In genomic region chr9:37715260-37715659, GRCh38 we compare ENCODE assay signal across 16 cellular contexts.
"Had no signal": no experiment of that assay in that cellular context is flagged by ENCODE, and none has a peak within 500 bp of the region (broad histone marks: within the 10 kb centered on the region; RNA-seq: fewer than 3 reads in every experiment).

No MANE protein-coding gene starts in this region.

- H3K27ac ChIP-seq: gastroesophageal sphincter, sigmoid colon, skin epidermis had no signal

- ATAC-seq: esophagus mucosa; gastroesophageal sphincter; left cardiac atrium; mucosa of descending colon; naive thymus-derived CD8-positive, alpha-beta T cell had no signal

- DNase-seq: effector memory CD4-positive, alpha-beta T cell; glutamatergic neuron; islet precursor cell; left cardiac atrium; mammary epithelial cell; mucosa of descending colon; naive thymus-derived CD8-positive, alpha-beta T cell; retina; sigmoid colon; stimulated activated CD4-positive, alpha-beta T cell treated with anti-CD3 and anti-CD28 coated beads, Interleukin-2, amount 100 ng/mL, for 24 hours; stimulated activated naive CD4-positive, alpha-beta T cell treated with Interleukin-2 at 50 U/mL for 16 hours; trophoblast cell had no signal

- H3K4me3 ChIP-seq: gastroesophageal sphincter, mucosa of descending colon, sigmoid colon, skin epidermis had no signal

- H3K9me3 ChIP-seq: gastroesophageal sphincter, mucosa of descending colon, sigmoid colon had no signal

- FAIRE-seq: endometrium had no signal

- H3K36me3 ChIP-seq: gastroesophageal sphincter, sigmoid colon had no signal

- H3K27me3 ChIP-seq: sigmoid colon had no signal

- H3K4me1 ChIP-seq: gastroesophageal sphincter, sigmoid colon had no signal
